Comparison of ENCODE assay signal across 33 cellular contexts in the genomic region with DNA sequence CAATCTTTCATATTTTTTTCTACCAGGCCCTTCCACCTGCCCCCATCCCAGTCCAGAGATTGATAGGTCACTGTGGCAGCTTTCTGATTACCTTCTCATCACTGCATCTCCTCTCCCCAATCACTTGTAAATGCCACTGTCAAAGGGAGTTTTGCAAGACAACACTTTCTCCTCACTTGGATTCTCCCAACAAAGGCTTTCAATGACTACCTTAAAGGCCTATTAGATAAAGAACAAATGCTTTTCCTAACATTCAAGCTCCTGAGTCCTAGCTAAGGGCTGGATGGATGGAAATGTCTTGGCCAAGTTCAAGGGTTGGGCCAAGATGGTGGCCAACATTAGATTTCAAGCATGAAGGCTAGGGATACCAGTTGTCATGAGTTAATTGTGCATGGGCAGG. TPM values are rescaled to one million over a fixed set of nuclear protein-coding genes. Genes with fewer than 3 reads are reported as not detected.
"Had no signal": no experiment of that assay in that cellular context is flagged by ENCODE, and none has a peak within 500 bp of the region (broad histone marks: within the 10 kb centered on the region; RNA-seq: fewer than 3 reads in every experiment).

No MANE protein-coding gene starts in this region.

- H3K4me1 ChIP-seq: foreskin keratinocyte, gastroesophageal sphincter, lower lobe of right lung, prostate gland, right atrium auricular region, suprapubic skin, transverse colon, upper lobe of right lung, uterus had no signal

- H3K36me3 ChIP-seq: esophagus muscularis mucosa, gastroesophageal sphincter, heart left ventricle, lower lobe of right lung, prostate gland, right atrium auricular region, suprapubic skin, transverse colon, upper lobe of right lung, uterus had no signal

- DNase-seq: effector CD8-positive, alpha-beta T cell; endodermal cell; foreskin keratinocyte; heart left ventricle; left ventricle myocardium superior; lower lobe of right lung; naive thymus-derived CD8-positive, alpha-beta T cell; nephron progenitor cell; nucleus accumbens; stimulated activated CD4-positive, alpha-beta T cell treated with anti-CD3 and anti-CD28 coated beads, Interleukin-12 subunit alpha, Interleukin-12 subunit beta, amount 100 ng/mL, for 4 hours; stimulated activated CD4-positive, alpha-beta T cell treated with anti-CD3 and anti-CD28 coated beads, Interleukin-1b, Interleukin-23, amount 100 ng/mL, for 48 hours; stimulated activated CD4-positive, alpha-beta T cell treated with anti-CD3 and anti-CD28 coated beads, Interleukin-4, amount 100 ng/mL, for 1 hour; stimulated activated CD8-positive, alpha-beta memory T cell treated with anti-CD3 and anti-CD28 coated beads, Interleukin-4, amount 100 ng/mL, for 48 hours; stimulated activated naive CD4-positive, alpha-beta T cell; stimulated activated naive CD8-positive, alpha-beta T cell treated with anti-CD3 and anti-CD28 coated beads, Interleukin-15, amount 100 ng/mL, for 72 hours; transverse colon; upper lobe of right lung; uterus had no signal

- H3K4me3 ChIP-seq: esophagus muscularis mucosa, gastroesophageal sphincter, heart left ventricle, hepatocyte, lower lobe of right lung, prostate gland, right atrium auricular region, smooth muscle cell, suprapubic skin, transverse colon, upper lobe of right lung, uterus had no signal

- ATAC-seq: foreskin keratinocyte; gastroesophageal sphincter; heart left ventricle; left ventricle myocardium superior; lower lobe of right lung; naive thymus-derived CD8-positive, alpha-beta T cell; sciatic nerve; stimulated activated naive CD8-positive, alpha-beta T cell treated with anti-CD3 and anti-CD28 coated beads, Interleukin-15, amount 100 ng/mL, for 72 hours; upper lobe of right lung had no signal

- H3K27me3 ChIP-seq: hepatocyte, right atrium auricular region, transverse colon, uterus had no signal

- H3K27ac ChIP-seq: esophagus muscularis mucosa, foreskin keratinocyte, gastroesophageal sphincter, heart left ventricle, hepatocyte, lower lobe of right lung, prostate gland, right atrium auricular region, suprapubic skin, transverse colon, upper lobe of right lung, uterus had no signal

- H3K9me3 ChIP-seq: esophagus muscularis mucosa, gastroesophageal sphincter, heart left ventricle, lower lobe of right lung, prostate gland, right atrium auricular region, suprapubic skin, transverse colon, upper lobe of right lung, uterus had no signal

RNA-seq across cellular contexts. Expression of gene TSPO2, which starts 58.5 kb away (rescaled TPM):
- total RNA-seq: endodermal cell; endothelial cell of umbilical vein; epithelial cell of proximal tubule; esophagus muscularis mucosa; fibroblast of lung; foreskin keratinocyte; gastroesophageal sphincter; heart left ventricle; left ventricle myocardium superior; lower lobe of right lung; mesenteric fat pad; myocyte; naive thymus-derived CD8-positive, alpha-beta T cell; osteocyte; prostate gland; right atrium auricular region; smooth muscle cell; suprapubic skin; transverse colon; upper lobe of right lung; uterus had no signal
- polyA plus RNA-seq: endothelial cell of umbilical vein; fibroblast of lung; foreskin keratinocyte; heart left ventricle; keratinocyte; naive thymus-derived CD8-positive, alpha-beta T cell; smooth muscle cell had no signal
